Comparison of ENCODE assay signal across 1 cellular context in the genomic region with DNA sequence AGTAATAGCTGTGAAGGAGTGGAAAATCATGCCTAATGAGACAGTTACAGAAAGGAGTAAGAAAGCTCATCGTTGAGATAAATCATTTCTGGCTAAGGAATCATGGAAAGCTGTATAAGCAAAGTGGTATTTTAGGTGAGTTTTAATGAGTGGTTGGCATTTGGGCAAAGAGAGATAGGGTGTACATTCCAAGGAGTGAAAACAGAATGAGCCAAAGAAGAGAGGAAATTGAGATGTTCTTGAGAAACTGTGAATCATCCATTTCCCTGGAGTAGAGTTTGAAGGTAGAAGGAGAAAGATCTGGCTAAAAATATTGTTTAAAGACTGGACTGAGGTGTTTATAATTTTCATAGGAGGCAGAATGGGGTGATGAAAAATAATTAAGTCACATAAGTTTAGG.
TF ChIP-seq lines count a peak whose summit lies in the region.

No MANE protein-coding gene starts in this region.

TF ChIP-seq in HEK293, 187 proteins besides CTCF, POLR2A, EP300 and RAD21 (continued from another document):
- TF ChIP-seq, protein P1, sequence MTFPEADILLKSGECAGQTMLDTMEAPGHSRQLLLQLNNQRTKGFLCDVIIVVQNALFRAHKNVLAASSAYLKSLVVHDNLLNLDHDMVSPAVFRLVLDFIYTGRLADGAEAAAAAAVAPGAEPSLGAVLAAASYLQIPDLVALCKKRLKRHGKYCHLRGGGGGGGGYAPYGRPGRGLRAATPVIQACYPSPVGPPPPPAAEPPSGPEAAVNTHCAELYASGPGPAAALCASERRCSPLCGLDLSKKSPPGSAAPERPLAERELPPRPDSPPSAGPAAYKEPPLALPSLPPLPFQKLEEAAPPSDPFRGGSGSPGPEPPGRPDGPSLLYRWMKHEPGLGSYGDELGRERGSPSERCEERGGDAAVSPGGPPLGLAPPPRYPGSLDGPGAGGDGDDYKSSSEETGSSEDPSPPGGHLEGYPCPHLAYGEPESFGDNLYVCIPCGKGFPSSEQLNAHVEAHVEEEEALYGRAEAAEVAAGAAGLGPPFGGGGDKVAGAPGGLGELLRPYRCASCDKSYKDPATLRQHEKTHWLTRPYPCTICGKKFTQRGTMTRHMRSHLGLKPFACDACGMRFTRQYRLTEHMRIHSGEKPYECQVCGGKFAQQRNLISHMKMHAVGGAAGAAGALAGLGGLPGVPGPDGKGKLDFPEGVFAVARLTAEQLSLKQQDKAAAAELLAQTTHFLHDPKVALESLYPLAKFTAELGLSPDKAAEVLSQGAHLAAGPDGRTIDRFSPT (tag by site-specific recombination; IDR thresholded peaks at IDR 0.05): 0 out of 2 replicates have a peak, but pooled peaks have one; percentile 16
- TF ChIP-seq PRDM1 (tag by site-specific recombination; IDR thresholded peaks at IDR 0.05): peak; percentile 11; the same call in 1 of the 2 replicates
